ENCODE assay signal across 14 cellular contexts in the genomic region with DNA sequence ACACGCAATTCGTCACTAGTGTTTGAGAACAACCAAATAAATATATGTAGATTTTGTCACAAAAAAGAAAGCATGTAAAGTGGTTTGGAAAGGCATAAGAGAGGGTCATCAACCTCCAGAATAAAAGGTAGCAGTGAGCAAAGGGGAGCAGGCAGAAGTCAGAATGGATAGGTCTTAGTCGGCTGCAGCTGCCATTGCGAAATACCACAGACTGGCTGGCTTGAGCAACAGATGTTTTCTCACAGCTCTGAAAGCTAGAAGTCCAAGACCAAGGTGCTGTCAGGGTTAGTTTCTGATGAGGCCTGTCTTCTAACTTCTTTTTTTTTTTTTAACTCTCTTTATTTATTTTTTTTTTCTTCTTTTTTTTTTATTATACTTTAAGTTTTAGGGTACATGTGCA.
DNase-seq lines count a peak whose midpoint lies in the region; ATAC-seq, FAIRE-seq and TF ChIP-seq lines count a peak whose summit lies in the region.
"Had no signal": no experiment of that assay in that cellular context is flagged by ENCODE, and none has a peak within 500 bp of the region (broad histone marks: within the 10 kb centered on the region; RNA-seq: fewer than 3 reads in every experiment).

No MANE protein-coding gene starts in this region.

- TF ChIP-seq EP300 in gastroesophageal sphincter (IDR thresholded peaks at IDR 0.05), result no peak

- peaks cover 12% of the 10 kb centered on the region for H3K36me3 Mint-ChIP-seq in HFFc6 (ENCODE audit: low read depth)
- no peaks in the 10 kb centered on the region for H3K36me3 Mint-ChIP-seq in activated CD4-positive, alpha-beta T cell treated with anti-CD3 and anti-CD28 coated beads for 36 hours (ENCODE audit: low read depth)

- 57 to 67% methylated on average over 4 of the region's 4 CpGs for WGBS in gastroesophageal sphincter (ENCODE audit: low coverage in 1 of 2), 2 donors
- 69 to 76% (median 73%) methylated on average over 4 of the region's 4 CpGs for WGBS in small intestine, 3 donors

- no peaks in the 10 kb centered on the region for H3K27me3 ChIP-seq in gastroesophageal sphincter
- no peaks in the 10 kb centered on the region for H3K27me3 ChIP-seq in small intestine (ENCODE audit: control insufficient read depth in 2 of 2, insufficient read depth in 2 of 2, low read length in 2 of 2)
- H3K27me3 ChIP-seq: heart right ventricle had no signal

- H3K36me3 ChIP-seq in gastroesophageal sphincter, result no peaks in the 10 kb centered on the region
- no peaks in the 10 kb centered on the region for H3K36me3 ChIP-seq in small intestine (ENCODE audit: control insufficient read depth in 2 of 2, insufficient read depth in 2 of 2, low read length in 2 of 2)
- H3K36me3 ChIP-seq: heart right ventricle had no signal

- no peaks in the 10 kb centered on the region for H3K4me1 ChIP-seq in gastroesophageal sphincter
- no peaks in the 10 kb centered on the region for H3K4me1 ChIP-seq in small intestine (ENCODE audit: control insufficient read depth in 2 of 2, insufficient read depth in 1 of 2, low read depth in 1 of 2, low read length in 1 of 2)

- H3K4me1 Mint-ChIP-seq in HFFc6 (ENCODE audit: low read depth), result peaks cover 20% of the 10 kb centered on the region
- no peaks in the 10 kb centered on the region for H3K4me1 Mint-ChIP-seq in activated CD4-positive, alpha-beta T cell treated with anti-CD3 and anti-CD28 coated beads for 36 hours

- no peak overlapping the region for H3K27ac Mint-ChIP-seq in HFFc6
- no peak overlapping the region for H3K27ac Mint-ChIP-seq in activated CD4-positive, alpha-beta T cell treated with anti-CD3 and anti-CD28 coated beads for 36 hours

- ATAC-seq in gastroesophageal sphincter (peak; percentile 84), HG03571 (IDR thresholded peaks at IDR 0.05; ENCODE audit: unreplicated experiment) (no peak), GM19395 (IDR thresholded peaks at IDR 0.05; ENCODE audit: unreplicated experiment) (no peak)
- no peak for ATAC-seq in activated CD4-positive, alpha-beta T cell treated with anti-CD3 and anti-CD28 coated beads for 36 hours
- ATAC-seq: Panc1 had no signal

- FAIRE-seq in small intestine (lab: Jason Lieb, UNC), result no peak

- CTCF ChIA-PET in activated CD4-positive, alpha-beta T cell treated with anti-CD3 and anti-CD28 coated beads for 36 hours (lab: Charles Lee), result no interaction called here

- no peak for TF ChIP-seq CTCF in HFFc6 (IDR thresholded peaks at IDR 0.05)
- TF ChIP-seq CTCF in gastroesophageal sphincter (IDR thresholded peaks at IDR 0.05), result no peak

- intact Hi-C loops in activated CD4-positive, alpha-beta T cell treated with anti-CD3 and anti-CD28 coated beads for 36 hours (cut with DNase I, micrococcal nuclease), result no loop called here

- H3K4me3 Mint-ChIP-seq in HFFc6, result no peak overlapping the region
- H3K4me3 Mint-ChIP-seq in activated CD4-positive, alpha-beta T cell treated with anti-CD3 and anti-CD28 coated beads for 36 hours, result no peak overlapping the region

- H3K27ac ChIP-seq in gastroesophageal sphincter (no peak overlapping the region), small intestine (ENCODE audit: low read depth in 1 of 2, low read length in 1 of 2) (no peak overlapping the region)
- H3K27ac ChIP-seq: heart right ventricle, VCaP had no signal

- H3K4me3 ChIP-seq in gastroesophageal sphincter (no peak overlapping the region), small intestine (ENCODE audit: low read depth in 1 of 2, low read length in 2 of 2) (no peak overlapping the region)
- H3K4me3 ChIP-seq: heart right ventricle had no signal

- peaks cover 15% of the 10 kb centered on the region for H3K9me3 Mint-ChIP-seq in HFFc6
- no peaks in the 10 kb centered on the region for H3K9me3 Mint-ChIP-seq in activated CD4-positive, alpha-beta T cell treated with anti-CD3 and anti-CD28 coated beads for 36 hours (ENCODE audit: low read depth)

- POLR2A ChIA-PET in activated CD4-positive, alpha-beta T cell treated with anti-CD3 and anti-CD28 coated beads for 36 hours (lab: Charles Lee), result interaction anchor here (0.6 kb wide), 1 partner anchor 49 kb away, joined by 6 read pairs; no protein-coding TSS in a partner anchor

- H3K27me3 Mint-ChIP-seq in HFFc6 (ENCODE audit: insufficient read depth), result no peaks in the 10 kb centered on the region
- peaks cover 3% of the 10 kb centered on the region for H3K27me3 Mint-ChIP-seq in activated CD4-positive, alpha-beta T cell treated with anti-CD3 and anti-CD28 coated beads for 36 hours

- no peak for TF ChIP-seq POLR2A in gastroesophageal sphincter (IDR thresholded peaks at IDR 0.05)

- DNase-seq in HFFc6 (peak; percentile 51), SKM-1 treated with dmso at 0.1 percent for 144 hours (lab: John Stamatoyannopoulos, UW; ENCODE audit: unreplicated experiment) (peak; percentile 91), small intestine (peak; percentile 29)
- DNase-seq in activated CD4-positive, alpha-beta T cell treated with anti-CD3 and anti-CD28 coated beads for 36 hours, result no peak
- no peak for DNase-seq in activated naive CD4-positive, alpha-beta T cell (lab: John Stamatoyannopoulos, UW)
- DNase-seq: H7; NCI-H1694 treated with DMSO at 0.1 percent for 48 hours; stimulated activated CD4-positive, alpha-beta T cell treated with anti-CD3 and anti-CD28 coated beads, Interleukin-12 subunit alpha, Interleukin-12 subunit beta, amount 100 ng/mL, for 4 hours had no signal

- H3K9me3 ChIP-seq in gastroesophageal sphincter (no peaks in the 10 kb centered on the region), small intestine (ENCODE audit: control insufficient read depth, low read depth) (no peaks in the 10 kb centered on the region)
- H3K9me3 ChIP-seq: heart right ventricle had no signal

Comparison
In these comparisons a context has a peak if more than half of its experiments do, and no peak if none do; other contexts are left out.
1. DNase-seq: peak in HFFc6 (single experiment), SKM-1 treated with dmso at 0.1 percent for 144 hours (single experiment) and small intestine (single experiment); none in activated CD4-positive, alpha-beta T cell treated with anti-CD3 and anti-CD28 coated beads for 36 hours (single experiment) and activated naive CD4-positive, alpha-beta T cell (0 of 4).